Comparison of ENCODE assay signal across 1 cellular context in the genomic region with DNA sequence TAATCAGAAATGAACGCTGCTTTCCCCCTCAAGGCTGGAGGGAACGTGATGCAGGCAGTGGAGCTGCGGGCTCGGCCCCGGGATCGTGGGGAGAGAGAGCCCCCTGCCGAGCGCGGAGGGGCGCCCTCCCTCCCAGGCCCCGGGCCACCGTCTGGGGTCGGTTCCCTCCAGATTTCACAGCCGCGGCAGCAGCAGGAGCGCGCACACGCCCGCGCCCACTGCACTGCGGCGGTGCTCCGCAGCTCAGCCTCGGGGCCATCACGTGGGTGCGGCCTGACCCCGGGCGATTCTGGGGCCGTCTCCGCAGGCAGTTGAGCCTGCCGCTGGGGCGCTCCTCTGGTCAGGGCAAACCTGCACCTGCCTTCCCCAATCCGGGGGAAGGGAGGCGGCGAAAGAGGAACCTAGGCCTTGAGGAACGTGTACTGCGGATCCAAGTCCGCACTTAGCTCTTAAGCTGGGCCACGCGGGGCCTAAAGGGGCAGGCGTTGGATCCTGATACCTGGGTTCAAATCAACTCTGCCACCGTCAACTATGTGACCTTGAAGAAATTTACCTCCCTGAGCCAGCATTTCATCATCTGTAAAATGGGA.
TF ChIP-seq lines count a peak whose summit lies in the region.

No MANE protein-coding gene starts in this region.

TF ChIP-seq in K562, 482 proteins besides CTCF, POLR2A, EP300 and RAD21 (continued from another document):
- TF ChIP-seq, protein P1, sequence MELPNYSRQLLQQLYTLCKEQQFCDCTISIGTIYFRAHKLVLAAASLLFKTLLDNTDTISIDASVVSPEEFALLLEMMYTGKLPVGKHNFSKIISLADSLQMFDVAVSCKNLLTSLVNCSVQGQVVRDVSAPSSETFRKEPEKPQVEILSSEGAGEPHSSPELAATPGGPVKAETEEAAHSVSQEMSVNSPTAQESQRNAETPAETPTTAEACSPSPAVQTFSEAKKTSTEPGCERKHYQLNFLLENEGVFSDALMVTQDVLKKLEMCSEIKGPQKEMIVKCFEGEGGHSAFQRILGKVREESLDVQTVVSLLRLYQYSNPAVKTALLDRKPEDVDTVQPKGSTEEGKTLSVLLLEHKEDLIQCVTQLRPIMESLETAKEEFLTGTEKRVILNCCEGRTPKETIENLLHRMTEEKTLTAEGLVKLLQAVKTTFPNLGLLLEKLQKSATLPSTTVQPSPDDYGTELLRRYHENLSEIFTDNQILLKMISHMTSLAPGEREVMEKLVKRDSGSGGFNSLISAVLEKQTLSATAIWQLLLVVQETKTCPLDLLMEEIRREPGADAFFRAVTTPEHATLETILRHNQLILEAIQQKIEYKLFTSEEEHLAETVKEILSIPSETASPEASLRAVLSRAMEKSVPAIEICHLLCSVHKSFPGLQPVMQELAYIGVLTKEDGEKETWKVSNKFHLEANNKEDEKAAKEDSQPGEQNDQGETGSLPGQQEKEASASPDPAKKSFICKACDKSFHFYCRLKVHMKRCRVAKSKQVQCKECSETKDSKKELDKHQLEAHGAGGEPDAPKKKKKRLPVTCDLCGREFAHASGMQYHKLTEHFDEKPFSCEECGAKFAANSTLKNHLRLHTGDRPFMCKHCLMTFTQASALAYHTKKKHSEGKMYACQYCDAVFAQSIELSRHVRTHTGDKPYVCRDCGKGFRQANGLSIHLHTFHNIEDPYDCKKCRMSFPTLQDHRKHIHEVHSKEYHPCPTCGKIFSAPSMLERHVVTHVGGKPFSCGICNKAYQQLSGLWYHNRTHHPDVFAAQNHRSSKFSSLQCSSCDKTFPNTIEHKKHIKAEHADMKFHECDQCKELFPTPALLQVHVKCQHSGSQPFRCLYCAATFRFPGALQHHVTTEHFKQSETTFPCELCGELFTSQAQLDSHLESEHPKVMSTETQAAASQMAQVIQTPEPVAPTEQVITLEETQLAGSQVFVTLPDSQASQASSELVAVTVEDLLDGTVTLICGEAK (IDR thresholded peaks at IDR 0.05): no peak
- TF ChIP-seq, protein P1 (CRISPR knock-in tag; IDR thresholded peaks at IDR 0.05): no peak
- TF ChIP-seq CCNT2 (IDR thresholded peaks at IDR 0.05; ENCODE audit: borderline replicate concordance, extremely low read depth, insufficient read length, low read depth, low read length) (peak; percentile 55), ESRRA (IDR thresholded peaks at IDR 0.05; ENCODE audit: borderline replicate concordance, low read depth) (peak; percentile 74), CHD1 (IDR thresholded peaks at IDR 0.05; ENCODE audit: low read length) (no peak), ZBTB7A (IDR thresholded peaks at IDR 0.05; ENCODE audit: borderline replicate concordance, control insufficient read depth, low read depth, low read length) (peak; percentile 64; the same call in 1 of the 2 replicates), ZNF586 (CRISPR knock-in tag; conservative IDR thresholded peaks at IDR 0.05) (no peak), LCOR (CRISPR knock-in tag; IDR thresholded peaks at IDR 0.05) (peak; percentile 76; the same call in 1 of the 2 replicates), CREM (IDR thresholded peaks at IDR 0.05; ENCODE audit: low read depth) (0 out of 2 replicates have a peak, but pooled peaks have one; percentile 28), BHLHE40 (IDR thresholded peaks at IDR 0.05; ENCODE audit: low read length) (peak; percentile 68), CXXC5 (CRISPR knock-in tag; IDR thresholded peaks at IDR 0.05) (peak; percentile 82), SIN3A (IDR thresholded peaks at IDR 0.05; ENCODE audit: borderline replicate concordance in 2 of 2, control insufficient read depth in 1 of 2, low read depth in 2 of 2, low read length in 2 of 2) (no peak), NFE2L1 (tag; IDR thresholded peaks at IDR 0.05; ENCODE audit: borderline replicate concordance, low read depth) (no peak), EHMT2 (IDR thresholded peaks at IDR 0.05) (no peak), PHF8 (IDR thresholded peaks at IDR 0.05; ENCODE audit: borderline replicate concordance, low read length) (peak; percentile 32; the same call in 1 of the 2 replicates), ZNF24 (IDR thresholded peaks at IDR 0.05) (peak; percentile 15; the same call in 1 of the 2 replicates), MYC (IDR thresholded peaks at IDR 0.05; ENCODE audit: low read depth, low read length) (peak; percentile 60; the same call in 1 of the 2 replicates), MYC (CRISPR knock-in tag; IDR thresholded peaks at IDR 0.05; ENCODE audit: borderline replicate concordance, low read depth) (no peak), ATF7 (IDR thresholded peaks at IDR 0.05) (peak; percentile 70; the same call in 1 of the 2 replicates), TBP (optimal IDR thresholded peaks at IDR 0.05; ENCODE audit: low read depth, low read length) (peak; percentile 18), TCF3 (CRISPR knock-in tag; IDR thresholded peaks at IDR 0.05) (no peak), HMGN3 (IDR thresholded peaks at IDR 0.05; ENCODE audit: borderline replicate concordance, extremely low read depth, insufficient read length, low read depth, low read length) (peak; percentile 48), KHSRP (IDR thresholded peaks at IDR 0.05) (no peak), TAF7 (tag; IDR thresholded peaks at IDR 0.05) (no peak), HDAC1 (IDR thresholded peaks at IDR 0.05) (peak in 1 of 2 experiments; percentile 52; a peak in 1 of 4 replicates), YY1 (IDR thresholded peaks at IDR 0.05; ENCODE audit: borderline replicate concordance in 1 of 3, control insufficient read depth in 1 of 3, extremely low read depth in 1 of 3, insufficient read depth in 3 of 3, insufficient read length in 1 of 3, insufficient replicate concordance in 2 of 3, low read depth in 1 of 3, low read length in 2 of 3) (peak in 1 of 3 experiments; percentile 22), ZNF121 (CRISPR knock-in tag; conservative IDR thresholded peaks at IDR 0.05) (no peak), ZNF263 (CRISPR knock-in tag; IDR thresholded peaks at IDR 0.05; ENCODE audit: borderline replicate concordance) (peak; percentile 22; the same call in 1 of the 2 replicates), SIX5 (IDR thresholded peaks at IDR 0.05; ENCODE audit: borderline replicate concordance in 1 of 2, insufficient read depth in 1 of 2, low read depth in 1 of 2, low read length in 2 of 2) (no peak), PHF20 (IDR thresholded peaks at IDR 0.05; ENCODE audit: partially characterized antibody) (peak; percentile 39), HCFC1 (IDR thresholded peaks at IDR 0.05; ENCODE audit: low read depth, low read length) (0 out of 2 replicates have a peak, but pooled peaks have one; percentile 9), NR2C2 (CRISPR knock-in tag; IDR thresholded peaks at IDR 0.05) (0 out of 2 replicates have a peak, but pooled peaks have one; percentile 45), NR2C2 (tag; IDR thresholded peaks at IDR 0.05) (peak; percentile 61; the same call in 1 of the 2 replicates), RBFOX2 (IDR thresholded peaks at IDR 0.05; ENCODE audit: low read depth, low read length) (peak; percentile 65)
- TF ChIP-seq, protein P2, sequence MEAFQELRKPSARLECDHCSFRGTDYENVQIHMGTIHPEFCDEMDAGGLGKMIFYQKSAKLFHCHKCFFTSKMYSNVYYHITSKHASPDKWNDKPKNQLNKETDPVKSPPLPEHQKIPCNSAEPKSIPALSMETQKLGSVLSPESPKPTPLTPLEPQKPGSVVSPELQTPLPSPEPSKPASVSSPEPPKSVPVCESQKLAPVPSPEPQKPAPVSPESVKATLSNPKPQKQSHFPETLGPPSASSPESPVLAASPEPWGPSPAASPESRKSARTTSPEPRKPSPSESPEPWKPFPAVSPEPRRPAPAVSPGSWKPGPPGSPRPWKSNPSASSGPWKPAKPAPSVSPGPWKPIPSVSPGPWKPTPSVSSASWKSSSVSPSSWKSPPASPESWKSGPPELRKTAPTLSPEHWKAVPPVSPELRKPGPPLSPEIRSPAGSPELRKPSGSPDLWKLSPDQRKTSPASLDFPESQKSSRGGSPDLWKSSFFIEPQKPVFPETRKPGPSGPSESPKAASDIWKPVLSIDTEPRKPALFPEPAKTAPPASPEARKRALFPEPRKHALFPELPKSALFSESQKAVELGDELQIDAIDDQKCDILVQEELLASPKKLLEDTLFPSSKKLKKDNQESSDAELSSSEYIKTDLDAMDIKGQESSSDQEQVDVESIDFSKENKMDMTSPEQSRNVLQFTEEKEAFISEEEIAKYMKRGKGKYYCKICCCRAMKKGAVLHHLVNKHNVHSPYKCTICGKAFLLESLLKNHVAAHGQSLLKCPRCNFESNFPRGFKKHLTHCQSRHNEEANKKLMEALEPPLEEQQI (IDR thresholded peaks at IDR 0.05): 0 out of 2 replicates have a peak, but pooled peaks have one; percentile 16
- TF ChIP-seq, protein P3, sequence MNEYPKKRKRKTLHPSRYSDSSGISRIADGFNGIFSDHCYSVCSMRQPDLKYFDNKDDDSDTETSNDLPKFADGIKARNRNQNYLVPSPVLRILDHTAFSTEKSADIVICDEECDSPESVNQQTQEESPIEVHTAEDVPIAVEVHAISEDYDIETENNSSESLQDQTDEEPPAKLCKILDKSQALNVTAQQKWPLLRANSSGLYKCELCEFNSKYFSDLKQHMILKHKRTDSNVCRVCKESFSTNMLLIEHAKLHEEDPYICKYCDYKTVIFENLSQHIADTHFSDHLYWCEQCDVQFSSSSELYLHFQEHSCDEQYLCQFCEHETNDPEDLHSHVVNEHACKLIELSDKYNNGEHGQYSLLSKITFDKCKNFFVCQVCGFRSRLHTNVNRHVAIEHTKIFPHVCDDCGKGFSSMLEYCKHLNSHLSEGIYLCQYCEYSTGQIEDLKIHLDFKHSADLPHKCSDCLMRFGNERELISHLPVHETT (CRISPR knock-in tag; conservative IDR thresholded peaks at IDR 0.05 in 1 of 2, IDR thresholded peaks at IDR 0.05 in 1 of 2): 0 out of 4 replicates have a peak, but pooled peaks of 1 of the 2 experiments have one; percentile 21
